8 cellular contexts compared by ENCODE assay signal in genomic region chr4:24419147-24420034, GRCh38.
DNase-seq lines count a peak whose midpoint lies in the region; ATAC-seq lines count a peak whose summit lies in the region.

No MANE protein-coding gene starts in this region.

- DNase-seq in AG08395 (ENCODE audit: low spot score) (peak; percentile 84), NCI-H2196 treated with DMSO at 0.1 percent for 48 hours (lab: John Stamatoyannopoulos, UW; ENCODE audit: unreplicated experiment) (peak; percentile 72), cerebellum (ENCODE audit: low spot score) (peak; percentile 69), left lobe of liver (ENCODE audit: low spot score) (peak; percentile 83)
- peak; percentile 41 for DNase-seq in activated CD4-positive, CD25-positive, alpha-beta regulatory T cell treated with anti-CD3 and anti-CD28 coated beads, Interleukin-2, amount 50 U/mL, for 16 hours (ENCODE audit: low read depth, low spot score)
- peak; percentile 31 to 61 (median 46) for DNase-seq in stimulated activated CD4-positive, alpha-beta T cell treated with anti-CD3 and anti-CD28 coated beads, TNF-alpha, amount 100 ng/mL, for 48 hours (ENCODE audit: low read depth in 3 of 3)

- peak; percentile 80 for ATAC-seq in GM18520 (IDR thresholded peaks at IDR 0.05; ENCODE audit: unreplicated experiment)
- peak; percentile 75 for ATAC-seq in HG03064 (IDR thresholded peaks at IDR 0.05; ENCODE audit: low read depth, unreplicated experiment)
- ATAC-seq in left lobe of liver, result peak; percentile 100

Comparison
In these comparisons a context has a peak if more than half of its experiments do, and no peak if none do; other contexts are left out.
1. Peak in every context shown above with its lines: DNase-seq and ATAC-seq.